26 cellular contexts compared by ENCODE assay signal in the genomic region with DNA sequence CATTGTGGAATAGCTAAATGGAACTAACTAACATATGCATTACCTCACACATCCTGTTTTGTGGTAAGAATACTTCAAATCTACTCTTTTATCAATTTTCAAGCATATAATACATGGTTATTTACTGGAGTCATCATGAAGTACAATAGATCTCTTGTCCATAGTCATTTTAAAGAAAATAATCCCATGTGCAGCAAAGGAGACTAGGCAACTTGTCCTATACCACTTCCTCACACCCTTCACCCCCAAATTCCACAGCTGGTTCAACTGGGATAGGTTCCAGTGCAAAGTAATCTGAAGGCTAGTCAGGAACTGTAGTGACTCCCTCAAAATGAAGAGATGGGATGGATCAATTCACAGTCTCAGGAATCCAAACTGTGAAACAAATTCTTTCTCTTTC.
"Had no signal": no experiment of that assay in that cellular context is flagged by ENCODE, and none has a peak within 500 bp of the region (broad histone marks: within the 10 kb centered on the region; RNA-seq: fewer than 3 reads in every experiment).

No MANE protein-coding gene starts in this region.

- H3K36me3 ChIP-seq: left lung, sigmoid colon, transverse colon had no signal

- H3K4me3 Mint-ChIP-seq: activated T-cell treated with anti-CD3 and anti-CD28 coated beads, Interleukin-2, amount 50 U/mL, for 24 hours; immature natural killer cell; mesothelial cell of epicardium; naive thymus-derived CD8-positive, alpha-beta T cell; stimulated activated naive B cell treated with anti-CD40 and anti-IgM and Interleukin-4, amounts not matched to agents 10 μg/mL and 1 μg/mL and 100 μg/mL, for 72 hours; T-helper 17 cell had no signal

- H3K27me3 ChIP-seq: hepatocyte, left lung, sigmoid colon, transverse colon had no signal

- H3K9me3 ChIP-seq: sigmoid colon, transverse colon had no signal

- H3K27ac Mint-ChIP-seq: activated T-cell treated with anti-CD3 and anti-CD28 coated beads, Interleukin-2, amount 50 U/mL, for 24 hours; activated T-helper 2 cell treated with anti-CD3 and anti-CD28 coated beads, Interferon-gamma antibody, Interleukin-2, Interleukin-4, amounts not matched to agents 10 μg/mL and 5 μg/mL and 100 μg/mL, durations not matched to agents 14 hours and 24 hours and 36 hours; immature natural killer cell; mesothelial cell of epicardium; naive thymus-derived CD8-positive, alpha-beta T cell; progenitor cell of endocrine pancreas; stimulated activated naive B cell treated with anti-CD40 and anti-IgM and Interleukin-4, amounts not matched to agents 10 μg/mL and 1 μg/mL and 100 μg/mL, for 72 hours; T-helper 17 cell had no signal

- H3K4me1 Mint-ChIP-seq: mesothelial cell of epicardium had no signal

- H3K27ac ChIP-seq: hepatocyte, left lung, sigmoid colon, transverse colon, VCaP had no signal

- H3K4me3 ChIP-seq: hepatocyte, left lung, lung, sigmoid colon, smooth muscle cell, transverse colon had no signal

- H3K27me3 Mint-ChIP-seq: activated T-cell treated with anti-CD3 and anti-CD28 coated beads, Interleukin-2, amount 50 U/mL, for 24 hours; naive thymus-derived CD8-positive, alpha-beta T cell; progenitor cell of endocrine pancreas; stimulated activated naive B cell treated with anti-CD40 and anti-IgM and Interleukin-4, amounts not matched to agents 10 μg/mL and 1 μg/mL and 100 μg/mL, for 72 hours; T-helper 17 cell had no signal

- H3K4me1 ChIP-seq: left lung had no signal

- DNase-seq: activated CD4-positive, alpha-beta T cell treated with anti-CD3 and anti-CD28 coated beads for 1 hour; activated CD8-positive, alpha-beta memory T cell treated with anti-CD3 and anti-CD28 coated beads for 24 hours; activated CD8-positive, alpha-beta memory T cell treated with anti-CD3 and anti-CD28 coated beads, Interleukin-2, amount 50 U/mL, for 4 hours; activated naive CD4-positive, alpha-beta T cell; activated T-cell treated with anti-CD3 and anti-CD28 coated beads, Interleukin-2, amount 50 U/mL, for 24 hours; amygdala; effector CD4-positive, alpha-beta T cell; foreskin fibroblast; immature natural killer cell; kidney glomerular epithelial cell; left lung; naive thymus-derived CD8-positive, alpha-beta T cell; retina; sigmoid colon; stimulated activated CD4-positive, alpha-beta T cell treated with anti-CD3 and anti-CD28 coated beads, Interleukin-15, amount 100 ng/mL, for 24 hours; stimulated activated CD8-positive, alpha-beta memory T cell treated with anti-CD3 and anti-CD28 coated beads, Interleukin-4, amount 100 ng/mL, for 48 hours; stimulated activated naive B cell treated with anti-CD40 and anti-IgM and Interleukin-4, amounts not matched to agents 10 μg/mL and 1 μg/mL and 100 μg/mL, for 72 hours; T-helper 17 cell; transverse colon had no signal

- ATAC-seq: left lung; naive thymus-derived CD8-positive, alpha-beta T cell; stimulated activated naive B cell treated with anti-CD40 and anti-IgM and Interleukin-4, amounts not matched to agents 10 μg/mL and 1 μg/mL and 100 μg/mL, for 72 hours; T-helper 17 cell had no signal
